Comparison of ENCODE assay signal across 10 cellular contexts in the genomic region with DNA sequence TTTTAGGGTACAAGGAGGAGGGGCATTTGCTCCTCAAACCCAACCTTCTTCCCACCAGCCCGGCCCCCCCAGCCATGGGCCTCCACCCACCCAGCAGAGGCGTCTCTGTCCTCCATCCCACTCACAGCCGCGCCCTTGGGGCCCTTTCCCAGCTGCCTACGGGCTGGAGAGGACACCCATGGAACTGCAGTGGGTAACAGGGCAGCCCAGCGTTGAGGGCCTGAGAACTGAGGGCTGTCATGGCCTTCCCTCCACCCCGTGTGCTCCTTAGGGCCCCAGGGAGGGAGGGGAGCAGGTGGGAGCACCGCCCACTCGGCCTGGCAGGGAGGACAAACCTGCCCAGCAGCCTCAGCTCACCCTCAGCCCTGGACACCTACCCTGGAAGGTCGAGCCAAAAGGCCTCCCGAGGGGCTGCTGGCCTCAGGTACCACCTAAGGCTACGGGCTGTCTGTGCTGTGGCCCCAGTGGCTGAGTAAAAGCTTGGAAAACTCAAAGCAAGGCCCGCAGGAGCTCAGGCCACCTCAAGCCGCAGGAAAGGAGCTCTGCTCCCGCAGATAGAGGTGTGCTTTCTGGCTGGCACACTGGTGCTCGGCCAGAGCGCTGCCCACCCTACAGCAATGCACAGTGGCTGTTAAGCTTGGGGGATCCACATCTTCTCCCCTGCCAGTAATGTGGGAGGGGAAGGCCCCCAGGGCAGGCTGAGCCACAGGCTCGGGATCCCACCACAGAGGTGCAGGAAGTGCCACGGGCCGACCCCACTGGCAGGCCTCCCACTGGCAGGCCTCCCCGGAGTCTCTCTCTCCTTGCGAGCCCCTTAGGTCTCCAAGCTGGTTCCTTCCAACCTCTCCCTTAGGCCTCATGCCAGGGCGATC. TPM values are rescaled to one million over a fixed set of nuclear protein-coding genes. Genes with fewer than 3 reads are reported as not detected.
"Had no signal": no experiment of that assay in that cellular context is flagged by ENCODE, and none has a peak within 500 bp of the region (broad histone marks: within the 10 kb centered on the region; RNA-seq: fewer than 3 reads in every experiment).

No MANE protein-coding gene starts in this region.

- H3K4me2 ChIP-seq: neural progenitor cell had no signal

- H3K36me3 ChIP-seq: ascending aorta, breast epithelium, gastrocnemius medialis, neural progenitor cell, ovary, sigmoid colon, tibial nerve had no signal

- H3K4me1 ChIP-seq: breast epithelium had no signal

- H3K4me3 ChIP-seq: ascending aorta, breast epithelium, gastrocnemius medialis, neural progenitor cell, ovary, sigmoid colon, tibial nerve had no signal

- H3K9ac ChIP-seq: neural progenitor cell had no signal

- H2AFZ ChIP-seq: neural progenitor cell had no signal

- H3K9me3 ChIP-seq: ascending aorta, gastrocnemius medialis, ovary, sigmoid colon had no signal

- H3K27me3 ChIP-seq: ascending aorta, neural progenitor cell, ovary had no signal

- H3K27ac ChIP-seq: ascending aorta, epithelial cell of prostate, gastrocnemius medialis, neural progenitor cell, ovary, sigmoid colon had no signal

RNA-seq across cellular contexts. Expression of a gene that starts 2.2 kb away (rescaled TPM):
- total RNA-seq: activated T-helper 1 cell treated with anti-CD3 and anti-CD28 coated beads, Interleukin-12 subunit alpha, Interleukin-12 subunit beta, Interleukin-2, Interleukin-4 antibody, amounts not matched to agents 30 ng/mL and 10 ng/mL and 1 ng/mL, durations not matched to agents 14 hours and 24 hours and 36 hours; ascending aorta; myocyte had no signal
